In genomic region chr10:63431962-63432797, GRCh38 we compare ENCODE assay signal across 9 cellular contexts. TPM values are rescaled to one million over a fixed set of nuclear protein-coding genes. Genes with fewer than 3 reads are reported as not detected.
A peak's percentile ranks its signal among the peaks of the same experiment; 100 is the strongest.
DNase-seq lines count a peak whose midpoint lies in the region; ATAC-seq and TF ChIP-seq lines count a peak whose summit lies in the region.
"Had no signal": no experiment of that assay in that cellular context is flagged by ENCODE, and none has a peak within 500 bp of the region (broad histone marks: within the 10 kb centered on the region; RNA-seq: fewer than 3 reads in every experiment).

No MANE protein-coding gene starts in this region.

- H3K9me3 Mint-ChIP-seq in Calu3 (ENCODE audit: low read depth, unreplicated experiment): no peaks in the 10 kb centered on the region

- H3K27me3 Mint-ChIP-seq in Calu3 (ENCODE audit: unreplicated experiment): no peaks in the 10 kb centered on the region

- H3F3A ChIP-seq in PC-9 (ENCODE audit: insufficient read depth, low read depth): peaks cover 7% of the 10 kb centered on the region

- in situ Hi-C loops in ACHN (cut with HindIII; ENCODE audit: low pct_ligation_motif_present, low pct_unique_long_range_greater_than_20kb, low sequenced_read_pairs): no loop called here

- no peak overlapping the region for H2AFZ ChIP-seq in PC-9

- H4K20me1 ChIP-seq in PC-9 (ENCODE audit: insufficient read depth): 0 out of 2 replicates have a peak, but pooled peaks cover 4% of the 10 kb centered on the region

- BruUV-seq in Calu3 (replicated peaks; lab: Mats Ljungman, UMichigan) (no TSS peak), PC-9 (replicated peaks; lab: Mats Ljungman, UMichigan) (no TSS peak)

- TF ChIP-seq CTCF in Calu3 (IDR thresholded peaks at IDR 0.05; ENCODE audit: unreplicated experiment) (no peak), PC-9 (conservative IDR thresholded peaks at IDR 0.05) (no peak)

- intact Hi-C loops in Calu3 (cut with micrococcal nuclease; ENCODE audit: unreplicated experiment): loop anchor here (5.0 to 10.0 kb wide), 2 partner anchors 45 to 167 kb away; no protein-coding TSS in a partner anchor
- intact Hi-C loops in PC-9 (cut with micrococcal nuclease; ENCODE audit: unreplicated experiment): loop anchor here (2.0 to 10.0 kb wide), 3 partner anchors 121 to 283 kb away; no protein-coding TSS in a partner anchor

- H3K4me1 Mint-ChIP-seq in Calu3 (ENCODE audit: low read depth, unreplicated experiment): peaks cover 57% of the 10 kb centered on the region

- H3K9me3 ChIP-seq in PC-9 (ENCODE audit: insufficient read depth, low read depth): no peaks in the 10 kb centered on the region

- POLR2A ChIA-PET in PC-9 (lab: Charles Lee; ENCODE audit: unreplicated experiment): interaction anchor here (0.6 kb wide), 1 partner anchor 33 kb away, joined by 3 read pairs; no protein-coding TSS in a partner anchor

- peaks cover 5% of the 10 kb centered on the region for H3K36me3 Mint-ChIP-seq in Calu3 (ENCODE audit: insufficient read depth, unreplicated experiment)

- peak overlapping the region; percentile 70 for H3K27ac Mint-ChIP-seq in Calu3 (ENCODE audit: unreplicated experiment)

- CTCF ChIA-PET in Calu3 (lab: Charles Lee): interaction anchor here (0.6 kb wide), 1 partner anchor 142 kb away, joined by 4 read pairs; no protein-coding TSS in a partner anchor
- CTCF ChIA-PET in PC-9 (lab: Charles Lee): no interaction called here

- peaks cover 13% of the 10 kb centered on the region for H3K4me1 ChIP-seq in PC-9 (replicated peaks; ENCODE audit: insufficient read depth)

- peaks cover 6% of the 10 kb centered on the region; the same call in 1 of the 2 replicates for H3K36me3 ChIP-seq in PC-9 (ENCODE audit: low read depth)

- H3K79me2 ChIP-seq in PC-9 (ENCODE audit: low read depth): peaks cover 90% of the 10 kb centered on the region

- peak; percentile 8 for DNase-seq in Calu3
- peak in 1 of 2 experiments; percentile 38 for DNase-seq in PC-9
- DNase-seq in glomerular visceral epithelial cell (ENCODE audit: extremely low spot score): peak; percentile 23
- no peak for DNase-seq in kidney glomerular epithelial cell (lab: John Stamatoyannopoulos, UW)
- no peak for DNase-seq in ACHN
- no peak for DNase-seq in NCI-H1436 treated with DMSO at 0.1 percent for 48 hours (lab: John Stamatoyannopoulos, UW)
- DNase-seq: DMS 273 treated with DMSO at 0.1 percent for 48 hours had no signal

- ATAC-seq in GM21717 (IDR thresholded peaks at IDR 0.05; ENCODE audit: unreplicated experiment) (peak; percentile 43), HG03439 (IDR thresholded peaks at IDR 0.05; ENCODE audit: unreplicated experiment) (no peak)

- no peaks in the 10 kb centered on the region for H3K9me2 ChIP-seq in PC-9 (ENCODE audit: insufficient read depth)

- no peak overlapping the region for H3K4me2 ChIP-seq in PC-9

- H3K27me3 ChIP-seq in PC-9 (ENCODE audit: insufficient read depth, low read depth): no peaks in the 10 kb centered on the region

- H3K4me3 ChIP-seq in PC-9: no peak overlapping the region

- H3K4me3 Mint-ChIP-seq in Calu3 (ENCODE audit: low read depth, unreplicated experiment): no peak overlapping the region

- peak overlapping the region; percentile 22; the same call in 1 of the 2 replicates for H3K27ac ChIP-seq in PC-9

RNA-seq across cellular contexts. Expression of gene JMJD1C, which starts 33.6 kb away (rescaled TPM):
- total RNA-seq in Calu3 (2022): 67.6 and 73.1 TPM in 2 replicates
- 68.6 and 78.7 TPM in 2 replicates for total RNA-seq in PC-9 (2021)

Comparison
In these comparisons a context has a peak if more than half of its experiments do, and no peak if none do; other contexts are left out.
1. DNase-seq: peak in Calu3 (single experiment) and glomerular visceral epithelial cell (single experiment); none in kidney glomerular epithelial cell (single experiment), ACHN (single experiment) and NCI-H1436 treated with DMSO at 0.1 percent for 48 hours (single experiment).